In genomic region chr12:101459642-101460346, GRCh38 we compare ENCODE assay signal across 1 cellular context.
TF ChIP-seq lines count a peak whose summit lies in the region.

No MANE protein-coding gene starts in this region.

TF ChIP-seq in HepG2, 621 proteins besides CTCF, POLR2A, EP300 and RAD21 (continued from another document and continues in another):
- no peak for TF ChIP-seq ZNF609 (CRISPR knock-in tag; IDR thresholded peaks at IDR 0.05; ENCODE audit: borderline replicate concordance)
- 0 out of 2 replicates have a peak, but pooled peaks have one; percentile 15 for TF ChIP-seq CREM (IDR thresholded peaks at IDR 0.05)
- no peak for TF ChIP-seq CREM (CRISPR knock-in tag; IDR thresholded peaks at IDR 0.05)
- no peak for TF ChIP-seq NFE2L2 (IDR thresholded peaks at IDR 0.05; ENCODE audit: low read length)
- peak; percentile 44; the same call in 1 of the 2 replicates for TF ChIP-seq ZGPAT (CRISPR knock-in tag; IDR thresholded peaks at IDR 0.05)
- TF ChIP-seq PHB2 (IDR thresholded peaks at IDR 0.05; ENCODE audit: partially characterized antibody) = no peak
- no peak for TF ChIP-seq SMARCC2 (IDR thresholded peaks at IDR 0.05)
- TF ChIP-seq ZNF556 (CRISPR knock-in tag; IDR thresholded peaks at IDR 0.05; ENCODE audit: borderline replicate concordance) = no peak
- 0 out of 2 replicates have a peak, but pooled peaks have one; percentile 32 for TF ChIP-seq ZNF614 (CRISPR knock-in tag; IDR thresholded peaks at IDR 0.05; ENCODE audit: borderline replicate concordance)
- TF ChIP-seq NR1H2 (CRISPR knock-in tag; IDR thresholded peaks at IDR 0.05; ENCODE audit: borderline replicate concordance, low read depth) = no peak
- TF ChIP-seq YY1 (IDR thresholded peaks at IDR 0.05; ENCODE audit: insufficient read depth, insufficient replicate concordance, low read depth, low read length) = no peak
- TF ChIP-seq TFAP4 (IDR thresholded peaks at IDR 0.05; ENCODE audit: borderline replicate concordance, low read depth) = peak; percentile 49; the same call in 1 of the 2 replicates
- TF ChIP-seq THAP9 (CRISPR knock-in tag; IDR thresholded peaks at IDR 0.05; ENCODE audit: borderline replicate concordance) = no peak
- TF ChIP-seq POGZ (CRISPR knock-in tag; IDR thresholded peaks at IDR 0.05) = 0 out of 2 replicates have a peak, but pooled peaks have one; percentile 15
- TF ChIP-seq THAP8 (CRISPR knock-in tag; IDR thresholded peaks at IDR 0.05; ENCODE audit: borderline replicate concordance) = no peak
- peak; percentile 72 for TF ChIP-seq SALL1 (CRISPR knock-in tag; IDR thresholded peaks at IDR 0.05)
- no peak for TF ChIP-seq ZNF136 (CRISPR knock-in tag; IDR thresholded peaks at IDR 0.05; ENCODE audit: low read depth)
- TF ChIP-seq SP5 (CRISPR knock-in tag; IDR thresholded peaks at IDR 0.05; ENCODE audit: borderline replicate concordance, low read depth) = 0 out of 2 replicates have a peak, but pooled peaks have one; percentile 11
- no peak for TF ChIP-seq ZNF337 (CRISPR knock-in tag; IDR thresholded peaks at IDR 0.05; ENCODE audit: borderline replicate concordance, low read depth)
- TF ChIP-seq PAXIP1 (CRISPR knock-in tag; conservative IDR thresholded peaks at IDR 0.05) = 0 out of 2 replicates have a peak, but pooled peaks have one; percentile 22
- no peak for TF ChIP-seq ZNF660 (CRISPR knock-in tag; IDR thresholded peaks at IDR 0.05; ENCODE audit: borderline replicate concordance, low read depth)
- no peak for TF ChIP-seq NFE2 (CRISPR knock-in tag; IDR thresholded peaks at IDR 0.05)
- no peak for TF ChIP-seq PPARG (CRISPR knock-in tag; conservative IDR thresholded peaks at IDR 0.05)
- TF ChIP-seq ZNF687 (CRISPR knock-in tag; IDR thresholded peaks at IDR 0.05) = no peak
- no peak for TF ChIP-seq CENPX (CRISPR knock-in tag; IDR thresholded peaks at IDR 0.05)
- TF ChIP-seq CSRNP2 (CRISPR knock-in tag; conservative IDR thresholded peaks at IDR 0.05; ENCODE audit: low read depth) = no peak
- no peak for TF ChIP-seq TRIM24 (CRISPR knock-in tag; IDR thresholded peaks at IDR 0.05)
- TF ChIP-seq EHMT2 (IDR thresholded peaks at IDR 0.05; ENCODE audit: borderline replicate concordance, low read depth, low read length) = no peak
- TF ChIP-seq PRDM10 (CRISPR knock-in tag; IDR thresholded peaks at IDR 0.05; ENCODE audit: low read depth) = no peak
- no peak for TF ChIP-seq CBX5 (CRISPR knock-in tag; IDR thresholded peaks at IDR 0.05; ENCODE audit: borderline replicate concordance)
